In the genomic region with DNA sequence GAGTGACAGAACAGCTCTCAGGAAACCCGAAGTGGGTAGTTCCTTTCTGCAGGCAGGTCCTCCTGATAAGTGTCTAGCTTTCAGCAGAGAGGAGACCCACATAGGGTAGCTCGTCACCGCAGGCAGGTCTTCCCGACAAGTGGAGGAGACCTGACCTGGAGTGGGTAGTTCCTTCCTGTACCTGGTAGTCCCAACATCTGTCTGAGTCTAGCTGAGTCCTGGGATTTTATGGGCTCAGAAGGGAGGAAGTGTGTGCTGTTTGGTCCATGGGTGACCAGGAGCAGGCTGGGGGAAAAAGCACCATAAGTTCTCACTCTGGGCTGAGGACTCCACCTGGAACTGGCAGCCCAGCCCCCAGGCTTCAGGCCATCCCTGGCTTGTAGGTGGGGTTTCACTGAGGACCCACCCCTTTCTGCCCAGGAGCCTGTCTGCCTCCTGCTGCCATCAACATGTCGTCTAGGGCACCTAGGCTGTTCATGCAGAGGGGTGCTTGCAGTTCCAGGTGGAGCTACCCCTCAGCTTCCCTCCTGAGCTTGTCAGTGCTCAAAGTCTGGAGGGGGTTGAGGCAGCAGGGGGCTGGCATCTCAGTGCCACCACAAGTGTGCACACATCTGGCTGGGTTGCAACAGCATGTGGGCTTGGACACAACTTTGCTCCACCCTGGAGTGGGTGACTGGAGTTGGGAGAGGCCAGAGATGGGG, we compare ENCODE assay signal across 22 cellular contexts.
"Had no signal": no experiment of that assay in that cellular context is flagged by ENCODE, and none has a peak within 500 bp of the region (broad histone marks: within the 10 kb centered on the region; RNA-seq: fewer than 3 reads in every experiment).

No MANE protein-coding gene starts in this region.

- H3K27ac ChIP-seq: epithelial cell of prostate, esophagus squamous epithelium, ovary, stomach, thyroid gland, upper lobe of left lung had no signal

- H3K36me3 ChIP-seq: esophagus squamous epithelium, left ventricle myocardium inferior, ovary, stomach, thyroid gland, upper lobe of left lung had no signal

- DNase-seq: activated CD4-positive, alpha-beta T cell treated with anti-CD3 and anti-CD28 coated beads for 4 hours; activated CD4-positive, alpha-beta T cell treated with anti-CD3 and anti-CD28 coated beads, Interleukin-2, amount 50 U/mL, for 4 hours; activated CD4-positive, CD25-positive, alpha-beta regulatory T cell; activated naive CD4-positive, alpha-beta T cell; activated T-cell treated with anti-CD3 and anti-CD28 coated beads, Interleukin-2, amount 50 U/mL, for 48 hours; dermis blood vessel endothelial cell; effector CD4-positive, alpha-beta T cell; esophagus squamous epithelium; foreskin melanocyte; left ventricle myocardium inferior; ovary; retina; stimulated activated CD4-positive, alpha-beta T cell treated with anti-CD3 and anti-CD28 coated beads, Interleukin-15, amount 100 ng/mL, for 24 hours; stimulated activated CD4-positive, alpha-beta T cell treated with anti-CD3 and anti-CD28 coated beads, Interleukin-2, amount 100 ng/mL, for 24 hours; stimulated activated naive B cell treated with anti-CD40 and anti-IgM and Interleukin-4, amounts not matched to agents 10 μg/mL and 1 μg/mL and 100 μg/mL, for 72 hours; stomach; T-helper 1 cell; thyroid gland had no signal

- H3K9me3 ChIP-seq: left ventricle myocardium inferior, ovary, stomach, thyroid gland, upper lobe of left lung had no signal

- ATAC-seq: activated naive CD4-positive, alpha-beta T cell treated with anti-CD3 and anti-CD28 coated beads, Interleukin-2, amount 50 U/mL, for 72 hours; stimulated activated naive B cell treated with anti-CD40 and anti-IgM and Interleukin-4, amounts not matched to agents 10 μg/mL and 1 μg/mL and 100 μg/mL, for 72 hours had no signal

- H3K4me3 ChIP-seq: esophagus squamous epithelium, left ventricle myocardium inferior, lung, ovary, stomach, thyroid gland, upper lobe of left lung had no signal

- H3K27me3 ChIP-seq: ovary, thyroid gland, upper lobe of left lung had no signal
